Comparison of ENCODE assay signal across 8 cellular contexts in the genomic region with DNA sequence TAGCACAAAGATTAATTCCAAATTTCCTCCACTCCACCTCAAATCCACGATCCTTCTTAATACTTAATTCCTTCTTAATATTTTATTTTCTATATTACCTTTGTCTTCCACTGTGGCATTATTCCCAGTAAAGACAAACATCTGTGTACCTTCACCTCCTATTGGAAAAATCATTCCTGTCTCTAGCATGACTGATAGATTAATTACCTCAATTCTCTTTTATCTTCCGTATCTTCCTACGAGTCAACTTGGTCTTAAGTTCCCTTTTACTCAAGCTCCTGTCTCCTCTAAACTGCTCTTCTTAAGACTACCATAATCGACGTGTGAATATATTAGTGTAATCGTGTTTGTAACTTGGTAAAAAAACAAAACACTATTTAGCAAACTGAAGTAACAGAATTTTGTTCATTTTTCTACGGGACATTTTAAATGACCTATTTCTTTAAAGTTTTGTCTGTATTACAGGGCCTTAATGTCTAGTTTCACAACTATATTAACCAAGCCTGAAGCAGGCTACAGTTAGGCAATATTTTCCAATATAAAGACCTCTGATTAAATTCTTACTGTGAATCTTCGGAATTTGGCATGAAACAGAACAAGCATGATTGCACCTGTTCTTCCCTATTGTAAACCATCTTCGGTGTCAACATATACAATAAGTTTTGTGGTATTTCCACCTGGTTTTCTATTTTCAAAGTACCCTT.
DNase-seq lines count a peak whose midpoint lies in the region; ATAC-seq and TF ChIP-seq lines count a peak whose summit lies in the region.

No MANE protein-coding gene starts in this region.

- in situ Hi-C loops in HAP-1 (cut with MboI; ENCODE audit: low sequenced_read_pairs), result loop anchor here (25.0 kb wide), 1 partner anchor 329 kb away; a partner anchor contains a TSS

- H3K27me3 ChIP-seq in HAP-1 (ENCODE audit: low read depth), result no peaks in the 10 kb centered on the region
- H3K27me3 ChIP-seq in RWPE2 (ENCODE audit: insufficient read depth, poor library complexity, severe bottlenecking), result no peaks in the 10 kb centered on the region
- H3K27me3 ChIP-seq in rectal smooth muscle tissue (ENCODE audit: control insufficient read depth, insufficient read depth, low read length), result no peaks in the 10 kb centered on the region

- H3K4me1 ChIP-seq in HAP-1 (peaks cover 26% of the 10 kb centered on the region), RWPE2 (ENCODE audit: insufficient read depth, poor library complexity, severe bottlenecking) (peaks cover 21% of the 10 kb centered on the region), rectal smooth muscle tissue (ENCODE audit: control insufficient read depth, insufficient read depth, low read length) (peaks cover 9% of the 10 kb centered on the region)

- TF ChIP-seq CTCF in RWPE2 (IDR thresholded peaks at IDR 0.05; ENCODE audit: poor library complexity, severe bottlenecking), result no peak

- H3K9ac ChIP-seq in rectal smooth muscle tissue (ENCODE audit: low read length), result peak overlapping the region; percentile 47

- ATAC-seq in RWPE2 (ENCODE audit: low read depth), result no peak
- no peak for ATAC-seq in HG02571 (IDR thresholded peaks at IDR 0.05; ENCODE audit: unreplicated experiment)

- peaks cover 10% of the 10 kb centered on the region; the same call in 1 of the 2 replicates for H3K36me3 ChIP-seq in HAP-1 (replicated peaks)
- H3K36me3 ChIP-seq in RWPE2 (ENCODE audit: low read depth), result peaks cover 7% of the 10 kb centered on the region
- no peaks in the 10 kb centered on the region for H3K36me3 ChIP-seq in rectal smooth muscle tissue (ENCODE audit: control insufficient read depth, insufficient read depth, low read length)

- DNase-seq in HAP-1 (ENCODE audit: low spot score in 2 of 2) (peak in 1 of 2 experiments; percentile 42), RWPE2 (ENCODE audit: low spot score) (no peak), erythroblast (lab: John Stamatoyannopoulos, UW) (peak; percentile 26 to 56), NCI-H2227 treated with DMSO at 0.1 percent for 48 hours (lab: John Stamatoyannopoulos, UW) (no peak), NCI-H774 (lab: John Stamatoyannopoulos, UW) (no peak), NCI-H1105 (lab: John Stamatoyannopoulos, UW) (no peak)

- H3K9me3 ChIP-seq in HAP-1 (no peaks in the 10 kb centered on the region), RWPE2 (ENCODE audit: severe bottlenecking) (no peaks in the 10 kb centered on the region)

- no peak for TF ChIP-seq POLR2A in erythroblast (IDR thresholded peaks at IDR 0.05; ENCODE audit: low read length)

- H3K27ac ChIP-seq in RWPE2 (ENCODE audit: poor library complexity, severe bottlenecking), result peak overlapping the region; percentile 77
- peak overlapping the region; percentile 91 for H3K27ac ChIP-seq in rectal smooth muscle tissue (ENCODE audit: low read depth, low read length)

- H3K4me3 ChIP-seq in HAP-1 (peak overlapping the region; percentile 73), RWPE2 (ENCODE audit: severe bottlenecking) (peak overlapping the region; percentile 76), rectal smooth muscle tissue (ENCODE audit: low read length) (peak overlapping the region; percentile 77)

Comparison
In these comparisons a context has a peak if more than half of its experiments do, and no peak if none do; other contexts are left out.
1. DNase-seq: peak in erythroblast (2 of 2); none in RWPE2 (single experiment), NCI-H2227 treated with DMSO at 0.1 percent for 48 hours (single experiment), NCI-H774 (single experiment) and NCI-H1105 (single experiment).
2. Peak in every context shown above with its lines, with median percentiles within 50 percentile points of each other: H3K4me3 ChIP-seq.